ENCODE assay signal across 8 cellular contexts in genomic region chr6:161168281-161168891, GRCh38.
DNase-seq lines count a peak whose midpoint lies in the region; ATAC-seq and TF ChIP-seq lines count a peak whose summit lies in the region.

No MANE protein-coding gene starts in this region.

- TF ChIP-seq CTCF in AG10803 (conservative IDR thresholded peaks at IDR 0.05; ENCODE audit: low read length) (no peak), LNCaP clone FGC (IDR thresholded peaks at IDR 0.05; ENCODE audit: control insufficient read depth, extremely low read depth, insufficient read depth) (no peak), kidney epithelial cell (IDR thresholded peaks at IDR 0.05; ENCODE audit: insufficient read depth, low read length, poor library complexity, severe bottlenecking) (no peak)

- DNase-seq in AG10803 (ENCODE audit: low read depth) (peak; percentile 94), LNCaP clone FGC (ENCODE audit: low read depth) (peak; percentile 23), amniotic stem cell (lab: John Stamatoyannopoulos, UW) (peak; percentile 57), kidney epithelial cell (ENCODE audit: low read depth) (peak; percentile 91), HuH-7 (ENCODE audit: low spot score) (no peak), foreskin melanocyte (no peak)
- DNase-seq in stimulated activated naive CD4-positive, alpha-beta T cell treated with Interleukin-2 at 50 U/mL for 16 hours (lab: John Stamatoyannopoulos, UW): no peak

- H3K4me3 ChIP-seq in AG10803 (ENCODE audit: low read length) (no peak overlapping the region), LNCaP clone FGC (ENCODE audit: low read depth, low read length) (no peak overlapping the region), kidney epithelial cell (ENCODE audit: low read depth, low read length) (no peak overlapping the region)

- no peak for ATAC-seq in GM21447 (IDR thresholded peaks at IDR 0.05; ENCODE audit: unreplicated experiment)

- no peaks in the 10 kb centered on the region for H3K27me3 ChIP-seq in kidney epithelial cell (ENCODE audit: control insufficient read depth, insufficient read depth, low read length)

- no peaks in the 10 kb centered on the region for H3K36me3 ChIP-seq in kidney epithelial cell (ENCODE audit: control insufficient read depth, insufficient read depth, low read length)

Comparison
In these comparisons a context has a peak if more than half of its experiments do, and no peak if none do; other contexts are left out.
1. DNase-seq: peak in AG10803 (single experiment), LNCaP clone FGC (single experiment), amniotic stem cell (single experiment) and kidney epithelial cell (single experiment); none in HuH-7 (single experiment), foreskin melanocyte (single experiment) and stimulated activated naive CD4-positive, alpha-beta T cell treated with Interleukin-2 at 50 U/mL for 16 hours (single experiment).